Comparison of ENCODE assay signal across 8 cellular contexts in the genomic region with DNA sequence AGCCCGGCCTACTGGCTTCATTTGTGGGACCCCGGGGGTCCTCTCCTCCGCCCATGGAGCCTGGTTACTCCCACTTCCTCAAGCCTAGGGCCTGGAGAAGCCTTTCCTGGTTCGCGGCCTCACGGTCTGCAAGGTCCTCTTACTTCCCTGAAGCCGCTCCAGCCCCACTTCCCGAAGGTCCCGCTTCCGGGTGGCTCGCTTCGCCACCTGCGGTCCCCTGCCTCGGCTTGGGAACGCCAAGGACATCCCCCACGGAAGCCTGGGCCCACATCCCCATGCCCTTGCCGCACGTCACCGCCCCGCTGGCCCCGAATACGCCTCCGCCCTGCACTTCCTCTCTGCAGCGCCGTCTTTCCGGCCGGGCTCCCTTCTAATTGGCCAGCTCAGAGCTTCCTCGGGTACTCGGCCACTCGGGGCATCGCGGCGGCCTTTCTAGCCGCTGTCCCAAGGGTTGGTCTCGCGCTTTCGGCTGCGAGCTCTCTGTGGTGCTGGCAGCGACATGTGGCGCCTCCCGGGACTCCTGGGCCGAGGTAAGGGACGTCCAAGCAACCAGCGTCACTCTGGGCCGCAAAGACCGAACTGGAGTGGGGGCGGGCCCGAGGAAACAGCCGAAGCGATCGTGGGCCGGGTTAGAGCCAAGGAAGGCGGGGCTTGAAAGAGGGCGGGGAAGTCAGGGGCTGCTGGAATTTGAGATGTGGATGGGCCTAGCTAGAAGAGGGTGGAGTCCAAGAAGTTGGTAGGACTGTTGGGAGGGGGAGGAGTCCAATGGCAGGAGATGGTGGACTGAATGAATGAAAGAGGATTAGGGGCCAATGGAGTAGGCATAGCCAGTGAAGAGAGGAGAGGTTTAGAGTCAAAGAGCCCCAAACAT. TPM values are rescaled to one million over a fixed set of nuclear protein-coding genes. Genes with fewer than 3 reads are reported as not detected.
DNase-seq lines count a peak whose midpoint lies in the region; TF ChIP-seq lines count a peak whose summit lies in the region.

A gene with protein sequence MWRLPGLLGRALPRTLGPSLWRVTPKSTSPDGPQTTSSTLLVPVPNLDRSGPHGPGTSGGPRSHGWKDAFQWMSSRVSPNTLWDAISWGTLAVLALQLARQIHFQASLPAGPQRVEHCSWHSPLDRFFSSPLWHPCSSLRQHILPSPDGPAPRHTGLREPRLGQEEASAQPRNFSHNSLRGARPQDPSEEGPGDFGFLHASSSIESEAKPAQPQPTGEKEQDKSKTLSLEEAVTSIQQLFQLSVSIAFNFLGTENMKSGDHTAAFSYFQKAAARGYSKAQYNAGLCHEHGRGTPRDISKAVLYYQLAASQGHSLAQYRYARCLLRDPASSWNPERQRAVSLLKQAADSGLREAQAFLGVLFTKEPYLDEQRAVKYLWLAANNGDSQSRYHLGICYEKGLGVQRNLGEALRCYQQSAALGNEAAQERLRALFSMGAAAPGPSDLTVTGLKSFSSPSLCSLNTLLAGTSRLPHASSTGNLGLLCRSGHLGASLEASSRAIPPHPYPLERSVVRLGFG (plus strand): TSS at position 429 of the 871 bp plus-strand sequence. CDS start 71 bp downstream, at position 500.

- H3K36me3 Mint-ChIP-seq in neural progenitor cell, result peaks cover 12% of the 10 kb centered on the region

- H3K27me3 ChIP-seq in H7 (ENCODE audit: control insufficient read depth, insufficient read depth, low read length) (no peaks in the 10 kb centered on the region), SJCRH30 (no peaks in the 10 kb centered on the region), neural progenitor cell (no peaks in the 10 kb centered on the region)

- peaks cover 15% of the 10 kb centered on the region for H3K4me1 Mint-ChIP-seq in neural progenitor cell

- peak within 1 kb of the TSS; percentile 78 for H3K4me3 ChIP-seq in H7 (ENCODE audit: insufficient read depth, low read depth, low read length)
- H3K4me3 ChIP-seq in SJCRH30, result peak within 1 kb of the TSS; percentile 85
- peak within 1 kb of the TSS; percentile 66 to 93 for H3K4me3 ChIP-seq in foreskin fibroblast (ENCODE audit: low read depth in 1 of 2, low read length in 2 of 2)
- H3K4me3 ChIP-seq in neural progenitor cell, result peak within 1 kb of the TSS; percentile 77

- DNase-seq in H7, result peak; percentile 96
- peak; percentile 91 for DNase-seq in M059J (ENCODE audit: low read depth)
- DNase-seq in SJCRH30, result peak; percentile 95 to 96
- peak; percentile 83 for DNase-seq in activated gamma-delta T cell treated with anti-CD3 and anti-CD28 coated beads, Interleukin-2, amount 50 U/mL, for 16 hours (ENCODE audit: low read depth)
- DNase-seq in foreskin fibroblast, result peak; percentile 92 to 97
- peak; percentile 95 for DNase-seq in neural progenitor cell (ENCODE audit: low spot score)
- DNase-seq in stromal cell of bone marrow (ENCODE audit: low read depth), result peak; percentile 91

- H3K4me1 ChIP-seq in ES-I3 (ENCODE audit: insufficient read depth, low read length), result peaks cover 3% of the 10 kb centered on the region; the same call in 1 of the 2 replicates
- no peaks in the 10 kb centered on the region; the same call in 1 of the 2 replicates for H3K4me1 ChIP-seq in SJCRH30
- peaks cover 6% of the 10 kb centered on the region for H3K4me1 ChIP-seq in neural progenitor cell

- peak within 1 kb of the TSS; percentile 46 for H3K27ac Mint-ChIP-seq in neural progenitor cell

- H3K9ac ChIP-seq in ES-I3 (ENCODE audit: low read depth, low read length) (peak within 1 kb of the TSS; percentile 89), neural progenitor cell (peak within 1 kb of the TSS; percentile 82)

- peaks cover 2% of the 10 kb centered on the region for H3K27me3 Mint-ChIP-seq in neural progenitor cell (ENCODE audit: insufficient read depth, low read depth)

- H3K79me2 ChIP-seq in neural progenitor cell (ENCODE audit: low read depth), result peaks cover 28% of the 10 kb centered on the region

- H3K9me3 ChIP-seq in ES-I3 (ENCODE audit: control insufficient read depth, insufficient read depth, low read length) (no peaks in the 10 kb centered on the region), SJCRH30 (replicated peaks) (no peaks in the 10 kb centered on the region), neural progenitor cell (ENCODE audit: low read depth) (no peaks in the 10 kb centered on the region)

- H3K4me3 Mint-ChIP-seq in neural progenitor cell, result peak within 1 kb of the TSS; percentile 88

- peak within 1 kb of the TSS; percentile 98 for H2AFZ ChIP-seq in neural progenitor cell (replicated peaks)

- no peaks in the 10 kb centered on the region for H3K9me3 Mint-ChIP-seq in neural progenitor cell

- H4K20me1 ChIP-seq in neural progenitor cell (ENCODE audit: low read depth), result peaks cover 5% of the 10 kb centered on the region

- H3K36me3 ChIP-seq in ES-I3 (ENCODE audit: insufficient read depth, low read length), result peaks cover 6% of the 10 kb centered on the region
- peaks cover 20% of the 10 kb centered on the region for H3K36me3 ChIP-seq in H7 (replicated peaks; ENCODE audit: control insufficient read depth, insufficient read depth, low read length)
- H3K36me3 ChIP-seq in SJCRH30, result peaks cover 23% of the 10 kb centered on the region
- no peaks in the 10 kb centered on the region for H3K36me3 ChIP-seq in neural progenitor cell

- H3K27ac ChIP-seq in SJCRH30 (peak within 1 kb of the TSS; percentile 92), neural progenitor cell (peak within 1 kb of the TSS; percentile 92)

- H3F3A ChIP-seq in neural progenitor cell (ENCODE audit: low read depth), result peaks cover 16% of the 10 kb centered on the region

- peak within 1 kb of the TSS; percentile 94 for H3K4me2 ChIP-seq in neural progenitor cell

- TF ChIP-seq CTCF in foreskin fibroblast (IDR thresholded peaks at IDR 0.05; ENCODE audit: low read depth, low read length) (no peak), neural progenitor cell (IDR thresholded peaks at IDR 0.05) (no peak)

RNA-seq across cellular contexts. Expression of the gene that starts here (rescaled TPM):
- 61.7 and 83.1 TPM in 2 replicates for total RNA-seq in H7 (2014; rRNA removed; shearing (Covaris generic))
- 35.6 and 47.0 TPM in 2 replicates for total RNA-seq in M059J (2014; rRNA removed; shearing (Covaris generic))
- total RNA-seq in SJCRH30 (2014; rRNA removed; shearing (Covaris generic)), result 55.0 and 57.3 TPM in 2 replicates
- 47.7 and 86.5 TPM in 2 replicates for total RNA-seq in neural progenitor cell (ENCODE audit: low replicate concordance)

Comparison
In these comparisons a context has a peak if more than half of its experiments do, and no peak if none do; other contexts are left out.
1. Peak in every context shown above with its lines: DNase-seq, H3K4me3 ChIP-seq and H3K27ac ChIP-seq.